In genomic region chr3:172098698-172099494, GRCh38 we compare ENCODE assay signal across 14 cellular contexts. TPM values are rescaled to one million over a fixed set of nuclear protein-coding genes. Genes with fewer than 3 reads are reported as not detected.
DNase-seq lines count a peak whose midpoint lies in the region; ATAC-seq and TF ChIP-seq lines count a peak whose summit lies in the region.
"Had no signal": no experiment of that assay in that cellular context is flagged by ENCODE, and none has a peak within 500 bp of the region (broad histone marks: within the 10 kb centered on the region; RNA-seq: fewer than 3 reads in every experiment).

No MANE protein-coding gene starts in this region.

- H3K4me3 ChIP-seq in HUES64 (ENCODE audit: low read length) = no peak overlapping the region
- H3K4me3 ChIP-seq in RWPE2 (ENCODE audit: severe bottlenecking) = no peak overlapping the region
- no peak overlapping the region for H3K4me3 ChIP-seq in SK-N-SH (ENCODE audit: low read depth in 2 of 2, low read length in 1 of 2)
- H3K4me3 ChIP-seq in dorsolateral prefrontal cortex = no peak overlapping the region
- H3K4me3 ChIP-seq: skin epidermis had no signal

- TF ChIP-seq RAD21 in SK-N-SH (IDR thresholded peaks at IDR 0.05; ENCODE audit: low read length) = no peak

- H3K4me1 ChIP-seq in HUES64 (ENCODE audit: insufficient read depth, low read length) (peaks cover 75% of the 10 kb centered on the region), RWPE2 (ENCODE audit: insufficient read depth, poor library complexity, severe bottlenecking) (peaks cover 73% of the 10 kb centered on the region), SK-N-SH (ENCODE audit: control insufficient read depth in 1 of 2, insufficient read depth in 2 of 2, low read depth in 1 of 2, low read length in 1 of 2) (peaks cover 5 to 39% of the 10 kb centered on the region in 2 experiments; a peak in 3 of 4 replicates)

- DNase-seq in RWPE2 (ENCODE audit: low spot score) = no peak
- peak; percentile 16 for DNase-seq in iPS DF 4.7 (ENCODE audit: extremely low read depth, low spot score)
- DNase-seq in renal cortical epithelial cell (ENCODE audit: low read depth) = peak; percentile 41
- DNase-seq in NCI-H1436 treated with DMSO at 0.1 percent for 48 hours (lab: John Stamatoyannopoulos, UW) = no peak
- DNase-seq in SK-N-SH = no peak
- DNase-seq in dorsolateral prefrontal cortex = no peak
- DNase-seq in GF-D8 (lab: John Stamatoyannopoulos, UW) = no peak
- DNase-seq: activated CD4-positive, alpha-beta T cell treated with anti-CD3 and anti-CD28 coated beads for 36 hours; kidney glomerular epithelial cell; NCI-H1436 had no signal

- H3K27me3 ChIP-seq in HUES64 (ENCODE audit: insufficient read depth, low read length) (no peaks in the 10 kb centered on the region), RWPE2 (ENCODE audit: insufficient read depth, poor library complexity, severe bottlenecking) (no peaks in the 10 kb centered on the region), SK-N-SH (ENCODE audit: insufficient read depth) (no peaks in the 10 kb centered on the region), dorsolateral prefrontal cortex (no peaks in the 10 kb centered on the region)

- no peak for ATAC-seq in RWPE2 (ENCODE audit: low read depth)
- ATAC-seq: activated CD4-positive, alpha-beta T cell treated with anti-CD3 and anti-CD28 coated beads for 36 hours; HCT116 had no signal

- no peak overlapping the region for H3K4me2 ChIP-seq in SK-N-SH

- TF ChIP-seq EP300 in SK-N-SH (IDR thresholded peaks at IDR 0.05; ENCODE audit: borderline replicate concordance in 1 of 2, low read depth in 1 of 2, low read length in 1 of 2) = no peak

- H2AFZ ChIP-seq in SK-N-SH (ENCODE audit: low read depth) = no peak overlapping the region; the same call in 1 of the 2 replicates

- peaks cover 98% of the 10 kb centered on the region for H3K79me2 ChIP-seq in SK-N-SH (ENCODE audit: insufficient read depth)

- H4K20me1 ChIP-seq in SK-N-SH (ENCODE audit: insufficient read depth) = peaks cover 92% of the 10 kb centered on the region

- intact Hi-C loops in dorsolateral prefrontal cortex (cut with DNase I) = no loop called here

- H3K9me3 ChIP-seq in HUES64 (ENCODE audit: insufficient read depth, low read depth, low read length) (no peaks in the 10 kb centered on the region), RWPE2 (ENCODE audit: severe bottlenecking) (no peaks in the 10 kb centered on the region), SK-N-SH (no peaks in the 10 kb centered on the region)

- CTCF ChIA-PET in SK-N-SH (lab: Yijun Ruan, JAX) = no interaction called here

- POLR2A ChIA-PET in SK-N-SH (lab: Yijun Ruan, JAX) = no interaction called here

- no peaks in the 10 kb centered on the region for H3K9me2 ChIP-seq in SK-N-SH

- H3K9ac ChIP-seq in HUES64 (ENCODE audit: low read depth, low read length) (no peak overlapping the region), SK-N-SH (no peak overlapping the region)

- H3K27ac ChIP-seq in HUES64 (ENCODE audit: low read depth, low read length) (peak overlapping the region; percentile 43), RWPE2 (ENCODE audit: poor library complexity, severe bottlenecking) (peak overlapping the region; percentile 84), SK-N-SH (ENCODE audit: low read depth in 2 of 2, low read length in 1 of 2) (no peak overlapping the region), dorsolateral prefrontal cortex (no peak overlapping the region)
- H3K27ac ChIP-seq: epithelial cell of prostate, skin epidermis had no signal

- H3K36me3 ChIP-seq in HUES64 (ENCODE audit: insufficient read depth, low read length) (no peaks in the 10 kb centered on the region), RWPE2 (ENCODE audit: low read depth) (peaks cover 13% of the 10 kb centered on the region; the same call in 1 of the 2 replicates), SK-N-SH (replicated peaks in 1 of 2; ENCODE audit: control insufficient read depth in 1 of 2, insufficient read depth in 2 of 2, low read length in 1 of 2) (peaks cover 0 to 25% of the 10 kb centered on the region in 2 experiments)

- 53% methylated on average over 9 of the region's 9 CpGs for WGBS in HUES64
- 96% methylated on average over 8 of the region's 9 CpGs for WGBS in SK-N-SH (ENCODE audit: low lambda C conversion rate)

- peaks cover 13% of the 10 kb centered on the region for H3F3A ChIP-seq in SK-N-SH (replicated peaks; ENCODE audit: insufficient read depth)

- no peak for TF ChIP-seq CTCF in RWPE2 (IDR thresholded peaks at IDR 0.05; ENCODE audit: poor library complexity, severe bottlenecking)
- no peak for TF ChIP-seq CTCF in SK-N-SH (IDR thresholded peaks at IDR 0.05)
- TF ChIP-seq CTCF in dorsolateral prefrontal cortex (IDR thresholded peaks at IDR 0.05 in 54 of 56, conservative IDR thresholded peaks at IDR 0.05 in 2 of 56; ENCODE audit: low read depth in 1 of 56, partially characterized antibody in 56 of 56) = no peak

TF ChIP-seq in SK-N-SH, 30 proteins besides CTCF, POLR2A, EP300 and RAD21 (continues in another document):
- TF ChIP-seq MXI1 (IDR thresholded peaks at IDR 0.05; ENCODE audit: low read depth, low read length) (no peak), FOXM1 (IDR thresholded peaks at IDR 0.05; ENCODE audit: low read depth) (no peak), RFX5 (IDR thresholded peaks at IDR 0.05; ENCODE audit: low read length) (no peak), TEAD4 (IDR thresholded peaks at IDR 0.05; ENCODE audit: borderline replicate concordance, insufficient read depth) (no peak), NRF1 (IDR thresholded peaks at IDR 0.05; ENCODE audit: low read depth, low read length) (no peak), GATA2 (CRISPR knock-in tag; IDR thresholded peaks at IDR 0.05) (no peak), REST (IDR thresholded peaks at IDR 0.05; ENCODE audit: low read depth, low read length) (no peak), SIN3A (IDR thresholded peaks at IDR 0.05; ENCODE audit: borderline replicate concordance, low read depth, low read length) (no peak), SMC3 (IDR thresholded peaks at IDR 0.05; ENCODE audit: low read depth, low read length) (no peak), TCF12 (IDR thresholded peaks at IDR 0.05) (no peak), FOXJ3 (CRISPR knock-in tag; IDR thresholded peaks at IDR 0.05) (no peak), RXRA (IDR thresholded peaks at IDR 0.05; ENCODE audit: borderline replicate concordance, low read depth) (no peak), JUND (IDR thresholded peaks at IDR 0.05) (no peak)
- TF ChIP-seq, protein P1, sequence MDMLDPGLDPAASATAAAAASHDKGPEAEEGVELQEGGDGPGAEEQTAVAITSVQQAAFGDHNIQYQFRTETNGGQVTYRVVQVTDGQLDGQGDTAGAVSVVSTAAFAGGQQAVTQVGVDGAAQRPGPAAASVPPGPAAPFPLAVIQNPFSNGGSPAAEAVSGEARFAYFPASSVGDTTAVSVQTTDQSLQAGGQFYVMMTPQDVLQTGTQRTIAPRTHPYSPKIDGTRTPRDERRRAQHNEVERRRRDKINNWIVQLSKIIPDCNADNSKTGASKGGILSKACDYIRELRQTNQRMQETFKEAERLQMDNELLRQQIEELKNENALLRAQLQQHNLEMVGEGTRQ (IDR thresholded peaks at IDR 0.05; ENCODE audit: borderline replicate concordance, low read depth, low read length) = no peak
- TF ChIP-seq, protein P2, sequence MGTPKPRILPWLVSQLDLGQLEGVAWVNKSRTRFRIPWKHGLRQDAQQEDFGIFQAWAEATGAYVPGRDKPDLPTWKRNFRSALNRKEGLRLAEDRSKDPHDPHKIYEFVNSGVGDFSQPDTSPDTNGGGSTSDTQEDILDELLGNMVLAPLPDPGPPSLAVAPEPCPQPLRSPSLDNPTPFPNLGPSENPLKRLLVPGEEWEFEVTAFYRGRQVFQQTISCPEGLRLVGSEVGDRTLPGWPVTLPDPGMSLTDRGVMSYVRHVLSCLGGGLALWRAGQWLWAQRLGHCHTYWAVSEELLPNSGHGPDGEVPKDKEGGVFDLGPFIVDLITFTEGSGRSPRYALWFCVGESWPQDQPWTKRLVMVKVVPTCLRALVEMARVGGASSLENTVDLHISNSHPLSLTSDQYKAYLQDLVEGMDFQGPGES (IDR thresholded peaks at IDR 0.05; ENCODE audit: low read depth, low read length) = no peak
- TF ChIP-seq, protein P3, sequence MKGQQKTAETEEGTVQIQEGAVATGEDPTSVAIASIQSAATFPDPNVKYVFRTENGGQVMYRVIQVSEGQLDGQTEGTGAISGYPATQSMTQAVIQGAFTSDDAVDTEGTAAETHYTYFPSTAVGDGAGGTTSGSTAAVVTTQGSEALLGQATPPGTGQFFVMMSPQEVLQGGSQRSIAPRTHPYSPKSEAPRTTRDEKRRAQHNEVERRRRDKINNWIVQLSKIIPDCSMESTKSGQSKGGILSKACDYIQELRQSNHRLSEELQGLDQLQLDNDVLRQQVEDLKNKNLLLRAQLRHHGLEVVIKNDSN (IDR thresholded peaks at IDR 0.05; ENCODE audit: borderline replicate concordance, low read depth) = no peak

RNA-seq across cellular contexts. Expression of gene FNDC3B, which starts 59.5 kb away (rescaled TPM):
- 19.2 TPM for polyA plus RNA-seq in HUES64 (2013, experiment 1 of 2)
- 21.7 TPM for polyA plus RNA-seq in HUES64 (2013, experiment 2 of 2)
- total RNA-seq in renal cortical epithelial cell (87.2 and 220 TPM in 2 replicates), dorsolateral prefrontal cortex (10 to 100 TPM; 19.4 to 85.0 (median 36.2) TPM)
- 10.4 TPM in 2 replicates for polyA plus RNA-seq in SK-N-SH (2012; rRNA removed)
- 14.7 and 17.1 TPM in 2 replicates for polyA plus RNA-seq in SK-N-SH (2012; cell fraction: cytosol; rRNA removed)
- 12.5 and 21.9 TPM in 2 replicates for polyA plus RNA-seq in SK-N-SH (2012; cell fraction: nucleus; rRNA removed)

Comparison
In these comparisons a context has a peak if more than half of its experiments do, and no peak if none do; other contexts are left out.
1. H3K27ac ChIP-seq: peak in HUES64 (single experiment) and RWPE2 (single experiment); none in SK-N-SH (0 of 2) and dorsolateral prefrontal cortex (0 of 59).
2. DNase-seq: peak in iPS DF 4.7 (single experiment) and renal cortical epithelial cell (single experiment); none in RWPE2 (single experiment), NCI-H1436 treated with DMSO at 0.1 percent for 48 hours (single experiment), SK-N-SH (single experiment), dorsolateral prefrontal cortex (0 of 10) and GF-D8 (single experiment).